Comparison of ENCODE assay signal across 29 cellular contexts in the genomic region with DNA sequence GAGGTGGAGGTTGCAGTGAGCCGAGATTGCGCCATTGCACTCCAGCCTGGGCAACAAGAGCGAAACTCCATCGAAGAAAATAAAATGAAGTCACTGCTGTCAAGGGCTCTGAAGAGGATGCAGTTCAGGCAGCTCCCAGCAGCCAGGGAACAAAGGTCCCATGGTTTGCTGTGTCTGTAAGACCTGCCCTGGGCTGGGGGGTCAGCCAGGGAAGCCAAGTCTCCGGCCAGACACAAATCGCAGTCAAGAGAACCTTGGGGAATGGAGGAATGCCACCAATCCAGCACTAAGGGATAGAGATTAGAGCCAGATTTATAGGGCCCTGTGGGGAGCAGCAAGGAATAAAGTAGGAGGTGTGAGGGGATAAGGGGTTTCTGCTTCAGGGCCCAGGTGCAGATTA. TPM values are rescaled to one million over a fixed set of nuclear protein-coding genes. Genes with fewer than 3 reads are reported as not detected.
"Had no signal": no experiment of that assay in that cellular context is flagged by ENCODE, and none has a peak within 500 bp of the region (broad histone marks: within the 10 kb centered on the region; RNA-seq: fewer than 3 reads in every experiment).

No MANE protein-coding gene starts in this region.

- H3K36me3 Mint-ChIP-seq: natural killer cell treated with Interleukin-12 subunit alpha and Interleukin-12 subunit beta and Interleukin-15 and Interleukin-18, amount 100 ng/mL, for 72 hours; stimulated activated naive B cell treated with anti-CD40 and anti-IgM and Interleukin-4, amounts not matched to agents 10 μg/mL and 1 μg/mL and 100 μg/mL, for 72 hours had no signal

- H3K27me3 ChIP-seq: ovary, right lobe of liver, thyroid gland, tibial nerve, upper lobe of left lung, vagina had no signal

- H3K36me3 ChIP-seq: neutrophil, ovary, right lobe of liver, sigmoid colon, stomach, thoracic aorta, thyroid gland, tibial nerve, upper lobe of left lung, vagina had no signal

- H3K27ac ChIP-seq: neutrophil, ovary, parathyroid adenoma, psoas muscle, right lobe of liver, sigmoid colon, stomach, thoracic aorta, thyroid gland, tibial nerve, upper lobe of left lung, vagina had no signal

- H3K4me1 ChIP-seq: parathyroid adenoma, psoas muscle, sigmoid colon, thyroid gland, vagina had no signal

- H3K9me3 ChIP-seq: neutrophil, ovary, psoas muscle, right lobe of liver, sigmoid colon, stomach, thoracic aorta, thyroid gland, tibial nerve, upper lobe of left lung, vagina had no signal

- H3K4me3 Mint-ChIP-seq: naive thymus-derived CD8-positive, alpha-beta T cell; natural killer cell treated with Interleukin-12 subunit alpha and Interleukin-12 subunit beta and Interleukin-15 and Interleukin-18, amount 100 ng/mL, for 72 hours; nephron progenitor cell; neural crest cell; stimulated activated naive B cell treated with anti-CD40 and anti-IgM and Interleukin-4, amounts not matched to agents 10 μg/mL and 1 μg/mL and 100 μg/mL, for 72 hours; stimulated activated naive CD8-positive, alpha-beta T cell treated with anti-CD3 and anti-CD28 coated beads, Interleukin-15, Interleukin-2, amounts not matched to agents 100 ng/mL and 50 ng/mL, for 24 hours had no signal

- DNase-seq: naive thymus-derived CD8-positive, alpha-beta T cell; nephron progenitor cell; nucleus accumbens; right cardiac atrium; right lobe of liver; sigmoid colon; small intestine; stimulated activated CD4-positive, alpha-beta T cell treated with anti-CD3 and anti-CD28 coated beads, Interleukin-12 subunit alpha, Interleukin-12 subunit beta, amount 100 ng/mL, for 4 hours; stimulated activated CD4-positive, alpha-beta T cell treated with anti-CD3 and anti-CD28 coated beads, Interleukin-1b, Interleukin-23, amount 100 ng/mL, for 48 hours; stimulated activated CD4-positive, alpha-beta T cell treated with anti-CD3 and anti-CD28 coated beads, Interleukin-4, amount 100 ng/mL, for 1 hour; stimulated activated CD4-positive, alpha-beta T cell treated with anti-CD3 and anti-CD28 coated beads, Interleukin-4, amount 100 ng/mL, for 4 hours; stimulated activated CD8-positive, alpha-beta memory T cell treated with anti-CD3 and anti-CD28 coated beads, Interleukin-4, amount 100 ng/mL, for 48 hours; stimulated activated naive B cell treated with anti-CD40 and anti-IgM and Interleukin-4, amounts not matched to agents 10 μg/mL and 1 μg/mL and 100 μg/mL, for 72 hours; stimulated activated naive CD4-positive, alpha-beta T cell treated with Interleukin-2 at 50 U/mL for 16 hours; stomach; thyroid gland; trophoblast cell; upper lobe of left lung had no signal

- H3K27me3 Mint-ChIP-seq: naive thymus-derived CD8-positive, alpha-beta T cell; natural killer cell treated with Interleukin-12 subunit alpha and Interleukin-12 subunit beta and Interleukin-15 and Interleukin-18, amount 100 ng/mL, for 72 hours; stimulated activated naive CD8-positive, alpha-beta T cell treated with anti-CD3 and anti-CD28 coated beads, Interleukin-15, Interleukin-2, amounts not matched to agents 100 ng/mL and 50 ng/mL, for 24 hours had no signal

- H3K4me3 ChIP-seq: ovary, psoas muscle, right lobe of liver, sigmoid colon, stomach, thoracic aorta, thyroid gland, tibial nerve, upper lobe of left lung, vagina had no signal

- ATAC-seq: naive thymus-derived CD8-positive, alpha-beta T cell; natural killer cell treated with Interleukin-12 subunit alpha and Interleukin-12 subunit beta and Interleukin-15 and Interleukin-18, amount 100 ng/mL, for 72 hours; psoas muscle; right cardiac atrium; right lobe of liver had no signal

- H3K27ac Mint-ChIP-seq: natural killer cell treated with Interleukin-12 subunit alpha and Interleukin-12 subunit beta and Interleukin-15 and Interleukin-18, amount 100 ng/mL, for 72 hours; nephron progenitor cell; progenitor cell of endocrine pancreas; stimulated activated naive CD8-positive, alpha-beta T cell treated with anti-CD3 and anti-CD28 coated beads, Interleukin-15, Interleukin-2, amounts not matched to agents 100 ng/mL and 50 ng/mL, for 24 hours had no signal

RNA-seq across cellular contexts. Expression of a gene that starts 28.9 kb away (rescaled TPM):
- total RNA-seq: neural crest cell had no signal
